In genomic region chr7:74429153-74429747, GRCh38 we compare ENCODE assay signal across 14 cellular contexts. TPM values are rescaled to one million over a fixed set of nuclear protein-coding genes. Genes with fewer than 3 reads are reported as not detected.
DNase-seq lines count a peak whose midpoint lies in the region; ATAC-seq lines count a peak whose summit lies in the region.
"Had no signal": no experiment of that assay in that cellular context is flagged by ENCODE, and none has a peak within 500 bp of the region (broad histone marks: within the 10 kb centered on the region; RNA-seq: fewer than 3 reads in every experiment).

No MANE protein-coding gene starts in this region.

- H3K9me3 ChIP-seq in skeletal muscle satellite cell (replicated peaks; ENCODE audit: low read length) = no peaks in the 10 kb centered on the region

- H3K4me1 ChIP-seq in skeletal muscle satellite cell (ENCODE audit: control insufficient read depth, insufficient read depth, low read length) = peaks cover 11% of the 10 kb centered on the region

- no peaks in the 10 kb centered on the region for H3K27me3 ChIP-seq in skeletal muscle satellite cell (ENCODE audit: control insufficient read depth, insufficient read depth, low read length)

- H3K27ac Mint-ChIP-seq in activated T-helper 17 cell treated with anti-CD3 and anti-CD28 coated beads, Interleukin-2, amount 50 U/mL, for 72 hours = no peak overlapping the region
- H3K27ac Mint-ChIP-seq: CD4-positive, CD25-positive, alpha-beta regulatory T cell; naive B cell had no signal

- DNase-seq in Right ventricle myocardium inferior (ENCODE audit: missing footprints) (peak; percentile 48), Right ventricle myocardium superior (no peak), SKM-1 (lab: John Stamatoyannopoulos, UW; ENCODE audit: unreplicated experiment) (peak; percentile 21), iPS DF 19.7 (ENCODE audit: low read depth, low spot score) (peak; percentile 74), T-helper 9 cell (no peak), HT-29 (ENCODE audit: low spot score) (no peak)
- DNase-seq: activated CD8-positive, alpha-beta memory T cell treated with anti-CD3 and anti-CD28 coated beads for 24 hours; CD4-positive, CD25-positive, alpha-beta regulatory T cell; foreskin melanocyte; naive B cell; NCI-H146; stimulated activated CD4-positive, alpha-beta T cell treated with anti-CD3 and anti-CD28 coated beads, Interleukin-4, amount 100 ng/mL, for 24 hours had no signal

- no peaks in the 10 kb centered on the region for H3K4me1 Mint-ChIP-seq in activated T-helper 17 cell treated with anti-CD3 and anti-CD28 coated beads, Interleukin-2, amount 50 U/mL, for 72 hours
- H3K4me1 Mint-ChIP-seq: CD4-positive, CD25-positive, alpha-beta regulatory T cell; naive B cell had no signal

- peak overlapping the region; percentile 34 for H3K4me2 ChIP-seq in skeletal muscle satellite cell (ENCODE audit: low read length)

- H3K9me3 Mint-ChIP-seq in activated T-helper 17 cell treated with anti-CD3 and anti-CD28 coated beads, Interleukin-2, amount 50 U/mL, for 72 hours = no peaks in the 10 kb centered on the region
- H3K9me3 Mint-ChIP-seq: naive B cell had no signal

- H3K4me3 ChIP-seq in skeletal muscle satellite cell (ENCODE audit: low read length) = no peak overlapping the region

- H3K9ac ChIP-seq in skeletal muscle satellite cell (ENCODE audit: low read depth, low read length) = peak overlapping the region; percentile 21

- no peak for ATAC-seq in Right ventricle myocardium inferior
- no peak for ATAC-seq in Right ventricle myocardium superior (ENCODE audit: poor library complexity)
- no peak for ATAC-seq in activated T-helper 17 cell treated with anti-CD3 and anti-CD28 coated beads, Interleukin-2, amount 50 U/mL, for 72 hours (replicated peaks)

- no peaks in the 10 kb centered on the region for H3K36me3 ChIP-seq in skeletal muscle satellite cell (ENCODE audit: insufficient read depth, low read length)

- H3K4me3 Mint-ChIP-seq in activated T-helper 17 cell treated with anti-CD3 and anti-CD28 coated beads, Interleukin-2, amount 50 U/mL, for 72 hours = no peak overlapping the region
- H3K4me3 Mint-ChIP-seq: CD4-positive, CD25-positive, alpha-beta regulatory T cell; naive B cell had no signal

- no peaks in the 10 kb centered on the region for H3K27me3 Mint-ChIP-seq in activated T-helper 17 cell treated with anti-CD3 and anti-CD28 coated beads, Interleukin-2, amount 50 U/mL, for 72 hours
- H3K27me3 Mint-ChIP-seq: CD4-positive, CD25-positive, alpha-beta regulatory T cell had no signal

- no peaks in the 10 kb centered on the region for H3K36me3 Mint-ChIP-seq in activated T-helper 17 cell treated with anti-CD3 and anti-CD28 coated beads, Interleukin-2, amount 50 U/mL, for 72 hours (ENCODE audit: low read depth)
- H3K36me3 Mint-ChIP-seq: CD4-positive, CD25-positive, alpha-beta regulatory T cell; naive B cell had no signal

- intact Hi-C loops in Right ventricle myocardium inferior (cut with DNase I) (no loop called here), Right ventricle myocardium superior (cut with DNase I) (no loop called here)

RNA-seq across cellular contexts. Expression of gene GTF2IRD1, which starts 24.5 kb away (rescaled TPM):
- total RNA-seq in Right ventricle myocardium inferior (19.1 TPM), Right ventricle myocardium superior (21.7 TPM)
- 5.2 and 5.8 TPM in 2 replicates for total RNA-seq in skeletal muscle satellite cell (2012; rRNA removed)
- total RNA-seq in activated T-helper 17 cell treated with anti-CD3 and anti-CD28 coated beads, Interleukin-2, amount 50 U/mL, for 72 hours = 1 to 10 TPM in 1 of 2 donors, under 1 TPM in 1; 0.89 to 2.2 TPM
- total RNA-seq in HT-29 (2014; rRNA removed; shearing (Covaris generic)) = 34.6 and 41.5 TPM in 2 replicates

Comparison
In these comparisons a context has a peak if more than half of its experiments do, and no peak if none do; other contexts are left out.
1. DNase-seq: peak in Right ventricle myocardium inferior (single experiment), SKM-1 (single experiment) and iPS DF 19.7 (single experiment); none in Right ventricle myocardium superior (single experiment), T-helper 9 cell (single experiment) and HT-29 (single experiment).